17 cellular contexts compared by ENCODE assay signal in the genomic region with DNA sequence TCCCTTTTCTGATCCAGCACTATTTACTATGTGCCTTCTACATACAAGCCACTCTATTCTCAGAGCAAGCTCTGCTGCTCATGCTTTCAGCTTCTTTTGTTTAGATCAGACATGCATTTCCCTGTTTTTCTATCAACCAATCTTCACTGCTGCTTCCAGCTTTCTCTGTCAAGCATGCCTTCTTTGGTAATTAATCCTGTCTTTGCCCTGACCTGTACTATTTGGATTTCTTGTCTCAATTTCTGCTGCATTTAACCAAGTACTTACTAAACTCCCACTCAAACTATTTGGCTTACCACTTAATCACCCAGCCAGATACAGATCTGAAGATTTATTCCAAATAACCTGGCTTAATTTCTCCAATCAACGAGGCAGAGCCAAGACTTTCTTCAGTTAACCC. TPM values are rescaled to one million over a fixed set of nuclear protein-coding genes. Genes with fewer than 3 reads are reported as not detected.
DNase-seq lines count a peak whose midpoint lies in the region; ATAC-seq, FAIRE-seq and TF ChIP-seq lines count a peak whose summit lies in the region.
"Had no signal": no experiment of that assay in that cellular context is flagged by ENCODE, and none has a peak within 500 bp of the region (broad histone marks: within the 10 kb centered on the region; RNA-seq: fewer than 3 reads in every experiment).

No MANE protein-coding gene starts in this region.

- peak overlapping the region; percentile 20 for H3K9ac ChIP-seq in smooth muscle cell (ENCODE audit: low read depth)

- H4K20me1 ChIP-seq in hepatocyte (ENCODE audit: insufficient read depth, poor library complexity, severe bottlenecking) (no peaks in the 10 kb centered on the region), smooth muscle cell (ENCODE audit: low read depth) (peaks cover 14% of the 10 kb centered on the region)

- H3K36me3 ChIP-seq in hepatocyte (replicated peaks; ENCODE audit: insufficient read depth, low read depth) (no peaks in the 10 kb centered on the region), smooth muscle cell (ENCODE audit: low read depth) (no peaks in the 10 kb centered on the region)

- no peaks in the 10 kb centered on the region for H3K27me3 ChIP-seq in hepatocyte
- H3K27me3 ChIP-seq in smooth muscle cell (ENCODE audit: low read depth) = no peaks in the 10 kb centered on the region
- H3K27me3 ChIP-seq: suprapubic skin had no signal

- peaks cover 2% of the 10 kb centered on the region for H3K36me3 Mint-ChIP-seq in T-helper 17 cell (ENCODE audit: low read depth)
- H3K36me3 Mint-ChIP-seq: activated naive CD8-positive, alpha-beta T cell had no signal

- no peak for DNase-seq in HTR-8/SVneo (ENCODE audit: insufficient read length, low spot score)
- DNase-seq in astrocyte of the hippocampus (ENCODE audit: low read depth, low spot score) = peak; percentile 46
- DNase-seq in hepatocyte (ENCODE audit: low spot score) = no peak
- DNase-seq in smooth muscle cell (lab: John Stamatoyannopoulos, UW; ENCODE audit: unreplicated experiment) = no peak
- no peak for DNase-seq in frontal cortex (ENCODE audit: low spot score in 2 of 2)
- no peak for DNase-seq in T-helper 17 cell
- no peak for DNase-seq in erythroblast (lab: John Stamatoyannopoulos, UW)
- DNase-seq: activated CD4-positive, alpha-beta T cell treated with anti-CD3 and anti-CD28 coated beads for 36 hours; C1 segment of cervical spinal cord; NCI-H1694 treated with DMSO at 0.1 percent for 48 hours; NCI-H524; occipital lobe had no signal

- H3K9me2 ChIP-seq in hepatocyte (replicated peaks; ENCODE audit: insufficient read depth) = no peaks in the 10 kb centered on the region

- H3K79me2 ChIP-seq in hepatocyte (peaks cover 3% of the 10 kb centered on the region), smooth muscle cell (ENCODE audit: low read depth) (peaks cover 21% of the 10 kb centered on the region)

- H3F3A ChIP-seq in smooth muscle cell (ENCODE audit: low read depth) = peaks cover 5% of the 10 kb centered on the region

- H3K4me2 ChIP-seq in hepatocyte = no peak overlapping the region
- H3K4me2 ChIP-seq in smooth muscle cell = peak overlapping the region; percentile 64

- H3K4me1 Mint-ChIP-seq in T-helper 17 cell = no peaks in the 10 kb centered on the region
- H3K4me1 Mint-ChIP-seq: activated CD4-positive, alpha-beta T cell treated with anti-CD3 and anti-CD28 coated beads for 36 hours; memory B cell had no signal

- no peak overlapping the region for H3K27ac Mint-ChIP-seq in T-helper 17 cell
- H3K27ac Mint-ChIP-seq: activated CD4-positive, alpha-beta T cell treated with anti-CD3 and anti-CD28 coated beads for 36 hours; activated naive CD8-positive, alpha-beta T cell; memory B cell; T-helper 1 cell treated with Interleukin-12 subunit alpha and Interleukin-12 subunit beta and Interleukin-4 antibody, amounts not matched to agents 30 μg/mL and 1 μg/mL, for 36 hours had no signal

- no peak overlapping the region for H3K4me3 ChIP-seq in hepatocyte
- no peak overlapping the region for H3K4me3 ChIP-seq in smooth muscle cell
- H3K4me3 ChIP-seq: suprapubic skin had no signal

- 67% methylated on average over 1 of the region's 1 CpG for WGBS in hepatocyte (ENCODE audit: low lambda C conversion rate, missing lambda C conversion rate)
- WGBS in smooth muscle cell (ENCODE audit: low lambda C conversion rate) = 54% methylated on average over 1 of the region's 1 CpG

- no peak overlapping the region for H3K4me3 Mint-ChIP-seq in T-helper 17 cell
- H3K4me3 Mint-ChIP-seq: activated CD4-positive, alpha-beta T cell treated with anti-CD3 and anti-CD28 coated beads for 36 hours; activated naive CD8-positive, alpha-beta T cell; memory B cell; T-helper 1 cell treated with Interleukin-12 subunit alpha and Interleukin-12 subunit beta and Interleukin-4 antibody, amounts not matched to agents 30 μg/mL and 1 μg/mL, for 36 hours had no signal

- H2AFZ ChIP-seq in hepatocyte = no peak overlapping the region
- no peak overlapping the region for H2AFZ ChIP-seq in smooth muscle cell (ENCODE audit: low read depth)

- no peak for TF ChIP-seq POLR2A in erythroblast (IDR thresholded peaks at IDR 0.05; ENCODE audit: low read length)

- no peak for TF ChIP-seq CTCF in hepatocyte (IDR thresholded peaks at IDR 0.05; ENCODE audit: poor library complexity)
- no peak for TF ChIP-seq CTCF in smooth muscle cell (IDR thresholded peaks at IDR 0.05; ENCODE audit: borderline replicate concordance, insufficient read depth, poor library complexity, severe bottlenecking)

- H3K9me3 ChIP-seq in hepatocyte (ENCODE audit: low read depth) = no peaks in the 10 kb centered on the region
- H3K9me3 ChIP-seq in smooth muscle cell (replicated peaks; ENCODE audit: low read depth) = no peaks in the 10 kb centered on the region
- H3K9me3 ChIP-seq in T-helper 17 cell (ENCODE audit: control insufficient read depth, low read length, poor library complexity, severe bottlenecking) = no peaks in the 10 kb centered on the region
- H3K9me3 ChIP-seq: suprapubic skin had no signal

- H3K4me1 ChIP-seq in hepatocyte (ENCODE audit: insufficient read depth) (no peaks in the 10 kb centered on the region), smooth muscle cell (ENCODE audit: low read depth) (peaks cover 9% of the 10 kb centered on the region)

- FAIRE-seq in HTR-8/SVneo (lab: Jason Lieb, UNC) = peak; percentile 74
- no peak for FAIRE-seq in frontal cortex (lab: Jason Lieb, UNC)

- H3K27ac ChIP-seq in hepatocyte (peak overlapping the region; percentile 20), smooth muscle cell (ENCODE audit: low read depth) (peak overlapping the region; percentile 94)

- peaks cover 52% of the 10 kb centered on the region for H3K27me3 Mint-ChIP-seq in T-helper 17 cell

- ATAC-seq in T-helper 17 cell (no peak), GM21786 (IDR thresholded peaks at IDR 0.05; ENCODE audit: unreplicated experiment) (no peak)
- ATAC-seq: activated CD4-positive, alpha-beta T cell treated with anti-CD3 and anti-CD28 coated beads for 36 hours had no signal

RNA-seq across cellular contexts. Expression of a gene that starts 25.4 kb away (rescaled TPM):
- total RNA-seq in hepatocyte = 17.6 and 19.4 TPM in 2 replicates
- polyA plus RNA-seq in hepatocyte = 13.2 and 15.1 TPM in 2 replicates
- total RNA-seq in smooth muscle cell = 48.4 and 52.5 TPM in 2 replicates
- polyA plus RNA-seq in smooth muscle cell = 31.3 and 31.8 TPM in 2 replicates
- 0.82 TPM for total RNA-seq in frontal cortex
- total RNA-seq in T-helper 17 cell = not detected

Comparison
In these comparisons a context has a peak if more than half of its experiments do, and no peak if none do; other contexts are left out.
1. RNA of a gene that starts 25.4 kb away (total RNA-seq): 48.4 to 52.5 TPM in smooth muscle cell and 17.6 to 19.4 TPM in hepatocyte; 0.82 TPM in frontal cortex (single experiment) and not detected in T-helper 17 cell; every median in the first group is over 10 times any median in the second.